ENCODE assay signal across 1 cellular context in genomic region chr11:35146074-35146521, GRCh38.
TF ChIP-seq lines count a peak whose summit lies in the region.

No MANE protein-coding gene starts in this region.

TF ChIP-seq in GM12878, 131 proteins besides CTCF, POLR2A, EP300 and RAD21 (continued from another document):
- TF ChIP-seq TCF3 (IDR thresholded peaks at IDR 0.05; ENCODE audit: borderline replicate concordance, insufficient read depth, low read depth, low read length) (0 out of 2 replicates have a peak, but pooled peaks have one; percentile 16), RBBP5 (conservative IDR thresholded peaks at IDR 0.05) (no peak), CHD2 (IDR thresholded peaks at IDR 0.05; ENCODE audit: borderline replicate concordance, low read depth, low read length) (0 out of 2 replicates have a peak, but pooled peaks have one; percentile 43), GABPA (IDR thresholded peaks at IDR 0.05; ENCODE audit: low read depth) (no peak), NR2C1 (IDR thresholded peaks at IDR 0.05) (no peak)
